20 cellular contexts compared by ENCODE assay signal in the genomic region with DNA sequence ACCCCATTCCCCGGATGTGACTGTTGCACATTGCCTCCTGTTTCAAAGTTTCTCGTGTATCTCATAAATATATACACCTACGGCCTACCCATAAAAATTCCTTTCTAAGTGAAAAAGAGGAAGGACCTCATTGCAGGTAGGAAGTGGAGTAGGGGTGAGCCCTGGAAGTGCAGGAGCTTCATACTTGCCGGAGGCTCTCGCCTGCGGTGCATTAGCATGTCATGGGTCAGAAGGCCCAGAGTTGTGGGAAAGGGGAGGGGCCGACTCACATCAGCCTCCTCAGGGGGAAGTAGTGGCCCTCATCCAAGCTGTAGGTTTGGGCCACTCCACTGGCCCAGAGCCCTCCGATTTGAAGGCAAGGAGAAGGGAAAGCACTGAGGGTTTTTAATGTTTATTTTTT.
"Had no signal": no experiment of that assay in that cellular context is flagged by ENCODE, and none has a peak within 500 bp of the region (broad histone marks: within the 10 kb centered on the region; RNA-seq: fewer than 3 reads in every experiment).

No MANE protein-coding gene starts in this region.

- H3K4me1 Mint-ChIP-seq: naive thymus-derived CD4-positive, alpha-beta T cell had no signal

- H3K27ac Mint-ChIP-seq: naive thymus-derived CD4-positive, alpha-beta T cell had no signal

- H3K9me3 ChIP-seq: gastrocnemius medialis, heart right ventricle, right atrium auricular region, sigmoid colon, stomach, thoracic aorta, transverse colon had no signal

- DNase-seq: effector memory CD4-positive, alpha-beta T cell; gastrocnemius medialis; heart right ventricle; hypothalamus; left ventricle myocardium superior; mesenchymal stem cell; naive thymus-derived CD4-positive, alpha-beta T cell; posterior cingulate gyrus; sigmoid colon; stimulated activated CD4-positive, alpha-beta T cell treated with anti-CD3 and anti-CD28 coated beads, Interleukin-12 subunit alpha, Interleukin-12 subunit beta, amount 100 ng/mL, for 4 hours; stimulated activated naive CD4-positive, alpha-beta T cell; stomach; substantia nigra; transverse colon had no signal

- H3K9me3 Mint-ChIP-seq: neural crest cell had no signal

- H3K4me3 ChIP-seq: gastrocnemius medialis, heart right ventricle, lung, right atrium auricular region, sigmoid colon, skin epidermis, stomach, thoracic aorta, transverse colon had no signal

- H3K4me1 ChIP-seq: gastrocnemius medialis, heart right ventricle, right atrium auricular region, sigmoid colon, transverse colon had no signal

- H3K27me3 ChIP-seq: right atrium auricular region, sigmoid colon, transverse colon had no signal

- H3K4me3 Mint-ChIP-seq: naive thymus-derived CD4-positive, alpha-beta T cell; neural crest cell had no signal

- H3K36me3 ChIP-seq: gastrocnemius medialis, heart right ventricle, right atrium auricular region, sigmoid colon, stomach, thoracic aorta, transverse colon had no signal

- ATAC-seq: esophagus mucosa; gastrocnemius medialis; heart right ventricle; left ventricle myocardium superior; naive thymus-derived CD4-positive, alpha-beta T cell had no signal

- H3K27ac ChIP-seq: gastrocnemius medialis, heart right ventricle, right atrium auricular region, sigmoid colon, skin epidermis, stomach, thoracic aorta, transverse colon had no signal
